ENCODE assay signal across 31 cellular contexts in the genomic region with DNA sequence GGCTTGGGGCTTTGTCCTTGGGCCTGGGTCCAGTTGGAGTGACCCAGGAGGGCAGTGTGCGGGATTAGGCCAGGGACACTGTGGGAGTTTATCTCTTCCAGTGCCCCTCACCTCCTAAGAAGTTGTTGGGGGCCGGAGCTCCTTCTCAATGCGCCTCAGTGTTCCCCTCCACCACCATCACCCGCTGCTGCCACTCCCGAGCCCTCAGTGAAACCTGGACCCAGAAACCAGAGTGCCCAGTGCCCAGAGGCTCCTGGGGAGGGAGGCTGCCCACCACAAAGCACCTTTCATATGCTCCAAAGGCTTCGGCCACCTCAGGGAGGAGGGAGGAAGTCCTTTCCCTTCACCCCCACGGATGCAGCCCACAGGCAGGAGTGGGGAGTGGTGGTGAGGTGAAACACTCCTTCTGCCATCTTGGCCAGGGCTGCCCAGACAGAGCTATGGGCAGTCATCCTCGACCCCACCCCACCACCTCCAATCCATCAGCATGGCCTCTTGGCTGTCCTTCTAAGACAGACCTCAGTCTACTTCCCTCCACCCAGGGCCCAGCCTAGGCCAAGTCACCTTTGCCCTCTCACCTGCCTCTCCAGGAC.
DNase-seq lines count a peak whose midpoint lies in the region; ATAC-seq and TF ChIP-seq lines count a peak whose summit lies in the region.
"Had no signal": no experiment of that assay in that cellular context is flagged by ENCODE, and none has a peak within 500 bp of the region (broad histone marks: within the 10 kb centered on the region; RNA-seq: fewer than 3 reads in every experiment).

No MANE protein-coding gene starts in this region.

- CTCF ChIA-PET in CD4-positive, alpha-beta memory T cell (lab: Charles Lee; ENCODE audit: partially characterized antibody) = interaction anchor here (1.1 to 1.9 kb wide), 3 partner anchors 16 to 70 kb away, joined by 3 to 4 read pairs (median 4); no protein-coding TSS in a partner anchor
- CTCF ChIA-PET in CD8-positive, alpha-beta memory T cell (lab: Charles Lee) = interaction anchor here (3.6 kb wide), 1 partner anchor 17 kb away, joined by 15 read pairs; no protein-coding TSS in a partner anchor

- no peak overlapping the region for H3K9ac ChIP-seq in BLaER1
- H3K9ac ChIP-seq: GM23248 had no signal

- TF ChIP-seq CTCF in breast epithelium (IDR thresholded peaks at IDR 0.05) = no peak
- TF ChIP-seq CTCF in nephron progenitor cell (IDR thresholded peaks at IDR 0.05) = no peak

- H3K27ac Mint-ChIP-seq in CD4-positive, alpha-beta memory T cell = peak overlapping the region in 5 of 7 donors; percentile 49 to 80 (median 65)
- peak overlapping the region; percentile 13 for H3K27ac Mint-ChIP-seq in nephron progenitor cell
- H3K27ac Mint-ChIP-seq in CD8-positive, alpha-beta memory T cell = peak overlapping the region in 4 of 8 donors; percentile 49 to 96 (median 70)
- H3K27ac Mint-ChIP-seq: activated CD8-positive, alpha-beta T cell treated with anti-CD3 and anti-CD28 coated beads for 36 hours; CD8-positive, alpha-beta T cell had no signal

- peaks cover 69% of the 10 kb centered on the region for H3K4me1 ChIP-seq in BLaER1
- peaks cover 38% of the 10 kb centered on the region for H3K4me1 ChIP-seq in CD4-positive, alpha-beta memory T cell (ENCODE audit: insufficient read depth, low read length)
- H3K4me1 ChIP-seq in breast epithelium = peaks cover 11 to 22% of the 10 kb centered on the region in 2 donors
- H3K4me1 ChIP-seq in CD8-positive, alpha-beta memory T cell (ENCODE audit: insufficient read depth, low read length) = peaks cover 28% of the 10 kb centered on the region

- no peak overlapping the region for H3K27ac ChIP-seq in BLaER1
- no peak overlapping the region for H3K27ac ChIP-seq in CD4-positive, alpha-beta memory T cell (ENCODE audit: low read depth, low read length)
- H3K27ac ChIP-seq in breast epithelium = peak overlapping the region; percentile 11 to 73
- H3K27ac ChIP-seq in CD8-positive, alpha-beta memory T cell (ENCODE audit: low read depth, low read length) = no peak overlapping the region
- H3K27ac ChIP-seq: GM23248, testis, uterus had no signal

- peaks cover 20 to 43% (median 37%) of the 10 kb centered on the region in 4 donors for H3K4me1 Mint-ChIP-seq in CD4-positive, alpha-beta memory T cell
- H3K4me1 Mint-ChIP-seq in nephron progenitor cell = peaks cover 47% of the 10 kb centered on the region
- H3K4me1 Mint-ChIP-seq in CD8-positive, alpha-beta memory T cell = peaks cover 24 to 29% (median 29%) of the 10 kb centered on the region in 3 donors

- H3K36me3 Mint-ChIP-seq in CD4-positive, alpha-beta memory T cell = no peaks in the 10 kb centered on the region
- peaks cover 5% of the 10 kb centered on the region for H3K36me3 Mint-ChIP-seq in nephron progenitor cell (ENCODE audit: low read depth)
- no peaks in the 10 kb centered on the region for H3K36me3 Mint-ChIP-seq in CD8-positive, alpha-beta memory T cell
- H3K36me3 Mint-ChIP-seq: CD8-positive, alpha-beta T cell had no signal

- no peaks in the 10 kb centered on the region for H3K9me3 ChIP-seq in BLaER1
- peaks cover 0 to 5% of the 10 kb centered on the region in 2 donors for H3K9me3 ChIP-seq in CD4-positive, alpha-beta memory T cell (ENCODE audit: control insufficient read depth in 1 of 2, low read length in 2 of 2)
- H3K9me3 ChIP-seq in breast epithelium = no peaks in the 10 kb centered on the region
- H3K9me3 ChIP-seq in CD8-positive, alpha-beta memory T cell (ENCODE audit: low read length) = peaks cover 5% of the 10 kb centered on the region
- H3K9me3 ChIP-seq: mucosa of descending colon, testis, uterus had no signal

- H3K4me3 ChIP-seq in BLaER1 (no peak overlapping the region), breast epithelium (no peak overlapping the region)
- no peak overlapping the region for H3K4me3 ChIP-seq in CD4-positive, alpha-beta memory T cell (ENCODE audit: low read length in 2 of 2)
- no peak overlapping the region for H3K4me3 ChIP-seq in CD8-positive, alpha-beta memory T cell (ENCODE audit: low read length)
- H3K4me3 ChIP-seq: GM12878, GM23248, mucosa of descending colon, PC-9, testis, uterus had no signal

- H3K4me2 ChIP-seq in BLaER1 = peak overlapping the region; percentile 91

- peaks cover 31% of the 10 kb centered on the region; the same call in 1 of the 2 replicates for H3K36me3 ChIP-seq in BLaER1
- no peaks in the 10 kb centered on the region for H3K36me3 ChIP-seq in CD4-positive, alpha-beta memory T cell (ENCODE audit: insufficient read depth, low read length)
- H3K36me3 ChIP-seq in breast epithelium = no peaks in the 10 kb centered on the region
- no peaks in the 10 kb centered on the region for H3K36me3 ChIP-seq in CD8-positive, alpha-beta memory T cell (ENCODE audit: insufficient read depth, low read length)
- H3K36me3 ChIP-seq: uterus had no signal

- no peak overlapping the region for H3K4me3 Mint-ChIP-seq in CD4-positive, alpha-beta memory T cell
- H3K4me3 Mint-ChIP-seq in nephron progenitor cell = no peak overlapping the region
- no peak overlapping the region for H3K4me3 Mint-ChIP-seq in CD8-positive, alpha-beta memory T cell
- H3K4me3 Mint-ChIP-seq: activated CD8-positive, alpha-beta T cell treated with anti-CD3 and anti-CD28 coated beads for 36 hours; CD8-positive, alpha-beta T cell; neural crest cell had no signal

- POLR2A ChIA-PET in CD4-positive, alpha-beta memory T cell (lab: Charles Lee; ENCODE audit: partially characterized antibody) = interaction anchor here (0.6 to 14.0 kb wide), 4 partner anchors 7 to 16 kb away, joined by 3 to 168 read pairs (median 19); no protein-coding TSS in a partner anchor
- POLR2A ChIA-PET in CD8-positive, alpha-beta memory T cell (lab: Charles Lee) = no interaction called here

- H3K9me3 Mint-ChIP-seq in CD4-positive, alpha-beta memory T cell = peaks cover 0 to 11% (median 5%) of the 10 kb centered on the region in 8 donors
- no peaks in the 10 kb centered on the region for H3K9me3 Mint-ChIP-seq in nephron progenitor cell
- peaks cover 0 to 10% (median 7%) of the 10 kb centered on the region in 5 donors for H3K9me3 Mint-ChIP-seq in CD8-positive, alpha-beta memory T cell
- H3K9me3 Mint-ChIP-seq: neural crest cell had no signal

- no peaks in the 10 kb centered on the region for H3K27me3 ChIP-seq in BLaER1
- no peaks in the 10 kb centered on the region for H3K27me3 ChIP-seq in CD4-positive, alpha-beta memory T cell (ENCODE audit: insufficient read depth, low read length)
- no peaks in the 10 kb centered on the region for H3K27me3 ChIP-seq in breast epithelium
- no peaks in the 10 kb centered on the region for H3K27me3 ChIP-seq in CD8-positive, alpha-beta memory T cell (ENCODE audit: insufficient read depth, low read length, poor library complexity, severe bottlenecking)
- H3K27me3 ChIP-seq: testis, uterus had no signal

- ATAC-seq in esophagus mucosa (no peak), GM18858 (IDR thresholded peaks at IDR 0.05; ENCODE audit: unreplicated experiment) (no peak), HG03439 (IDR thresholded peaks at IDR 0.05; ENCODE audit: unreplicated experiment) (no peak)
- ATAC-seq: activated CD8-positive, alpha-beta T cell treated with anti-CD3 and anti-CD28 coated beads for 36 hours; CD8-positive, alpha-beta T cell; GM12878; mucosa of descending colon; sciatic nerve had no signal

- no peak for DNase-seq in CD4-positive, alpha-beta memory T cell
- DNase-seq in breast epithelium (ENCODE audit: low spot score in 2 of 2) = no peak
- DNase-seq in nephron progenitor cell = no peak
- DNase-seq in CD8-positive, alpha-beta memory T cell = no peak
- DNase-seq: activated CD8-positive, alpha-beta T cell treated with anti-CD3 and anti-CD28 coated beads for 36 hours; activated effector memory CD4-positive, alpha-beta T cell treated with anti-CD3 and anti-CD28 coated beads, Interleukin-2, amount 50 U/mL, for 16 hours; activated T-cell treated with anti-CD3 and anti-CD28 coated beads for 4 hours; CD8-positive, alpha-beta T cell; central memory CD4-positive, alpha-beta T cell; DMS 273 treated with DMSO at 0.1 percent for 48 hours; EL; GM23248; islet precursor cell; mucosa of descending colon; NCI-H1092 treated with DMSO at 0.1 percent for 48 hours; NCI-H187 treated with DMSO at 0.1 percent for 48 hours; NCI-H526; NK-92 treated with Interleukin-12 subunit alpha and Interleukin-12 subunit beta, amount 100 ng/mL, for 24 hours; PC-9; SIG-M5; stimulated activated CD4-positive, alpha-beta T cell treated with anti-CD3 and anti-CD28 coated beads, Interleukin-15, amount 100 ng/mL, for 24 hours; stimulated activated naive CD4-positive, alpha-beta T cell treated with Interleukin-2 at 50 U/mL for 16 hours; testis; uterus had no signal

- peaks cover 66% of the 10 kb centered on the region for H4K20me1 ChIP-seq in BLaER1

- no peak for TF ChIP-seq POLR2A in breast epithelium (IDR thresholded peaks at IDR 0.05)

- intact Hi-C loops in CD4-positive, alpha-beta memory T cell (cut with micrococcal nuclease) = no loop called here
- intact Hi-C loops in breast epithelium (cut with DNase I; ENCODE audit: low total_unique reads) = no loop called here

- no peaks in the 10 kb centered on the region for H3K27me3 Mint-ChIP-seq in CD4-positive, alpha-beta memory T cell
- H3K27me3 Mint-ChIP-seq in nephron progenitor cell (ENCODE audit: low read depth, poor library complexity) = peaks cover 7% of the 10 kb centered on the region
- no peaks in the 10 kb centered on the region for H3K27me3 Mint-ChIP-seq in CD8-positive, alpha-beta memory T cell
- H3K27me3 Mint-ChIP-seq: activated CD8-positive, alpha-beta T cell treated with anti-CD3 and anti-CD28 coated beads for 36 hours had no signal

Comparison
In these comparisons a context has a peak if more than half of its experiments do, and no peak if none do; other contexts are left out.
1. H3K27ac ChIP-seq: peak in breast epithelium (2 of 2); none in BLaER1 (single experiment), CD4-positive, alpha-beta memory T cell (single experiment) and CD8-positive, alpha-beta memory T cell (single experiment).